26 cellular contexts compared by ENCODE assay signal in the genomic region with DNA sequence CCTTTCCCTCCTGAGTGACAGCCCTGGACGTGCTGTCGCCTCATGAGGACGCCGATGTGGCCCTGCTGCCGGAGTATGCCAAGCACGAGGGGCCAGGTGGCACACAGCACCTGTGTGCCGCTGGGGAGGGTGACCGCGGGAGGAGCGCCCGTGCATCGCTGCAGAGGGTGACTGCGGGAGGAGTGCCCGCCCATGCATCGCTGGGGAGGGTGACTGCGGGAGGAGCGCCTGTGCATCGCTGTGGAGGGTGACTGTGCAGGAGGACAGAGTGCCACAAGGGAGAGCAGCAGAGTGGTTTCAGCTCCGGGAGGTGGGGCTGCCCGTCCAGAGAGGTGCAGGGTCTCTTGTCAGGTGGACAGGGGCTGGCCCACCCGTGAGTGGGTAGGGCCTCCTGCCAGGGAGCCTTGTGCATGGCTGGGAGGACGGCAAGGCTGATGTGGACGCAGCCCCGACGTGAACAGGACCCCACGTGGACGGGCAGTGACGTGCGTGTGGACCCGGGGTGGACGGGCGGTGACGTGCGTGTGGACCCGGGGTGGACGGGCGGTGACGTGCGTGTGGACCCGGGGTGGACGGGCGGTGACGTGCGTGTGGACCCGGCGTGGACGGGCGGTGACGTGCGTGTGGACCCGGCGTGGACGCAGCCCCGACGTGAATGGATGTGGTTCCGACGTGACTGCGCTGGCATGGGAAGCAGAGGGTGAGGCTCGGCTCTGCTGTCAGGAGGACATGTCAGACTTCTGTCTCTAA. TPM values are rescaled to one million over a fixed set of nuclear protein-coding genes. Genes with fewer than 3 reads are reported as not detected.
DNase-seq lines count a peak whose midpoint lies in the region; ATAC-seq and TF ChIP-seq lines count a peak whose summit lies in the region.
"Had no signal": no experiment of that assay in that cellular context is flagged by ENCODE, and none has a peak within 500 bp of the region (broad histone marks: within the 10 kb centered on the region; RNA-seq: fewer than 3 reads in every experiment).

No MANE protein-coding gene starts in this region.

- ATAC-seq in stimulated activated naive CD8-positive, alpha-beta T cell treated with anti-CD3 and anti-CD28 coated beads, Interleukin-15, amount 100 ng/mL, for 72 hours, result peak; percentile 53
- no peak for ATAC-seq in stimulated activated naive CD8-positive, alpha-beta T cell treated with anti-CD3 and anti-CD28 coated beads, Interleukin-15, Interleukin-2, amounts not matched to agents 100 U/mL and 50 U/mL, for 24 hours
- ATAC-seq in aorta (ENCODE audit: low FRiP score) (peak; percentile 37), HG03196 (IDR thresholded peaks at IDR 0.05; ENCODE audit: unreplicated experiment) (no peak), SK-N-SH treated with all-trans-retinoic acid at 6 μM for 48 hours (no peak)
- ATAC-seq: A549 had no signal

- TF ChIP-seq CTCF in endothelial cell (IDR thresholded peaks at IDR 0.05; ENCODE audit: unreplicated experiment), result no peak
- no peak for TF ChIP-seq CTCF in osteocyte (IDR thresholded peaks at IDR 0.05)
- TF ChIP-seq CTCF in brain microvascular endothelial cell (IDR thresholded peaks at IDR 0.05; ENCODE audit: low read depth, low read length, missing control alignments), result no peak

- 96% methylated on average over 59 of the region's 59 CpGs for WGBS in aorta, 2 donors

- H3K9me3 Mint-ChIP-seq in stimulated activated naive CD8-positive, alpha-beta T cell treated with anti-CD3 and anti-CD28 coated beads, Interleukin-15, amount 100 ng/mL, for 72 hours, result peaks cover 0 to 6% of the 10 kb centered on the region in 2 donors
- H3K9me3 Mint-ChIP-seq in endothelial cell (ENCODE audit: unreplicated experiment), result no peaks in the 10 kb centered on the region
- no peaks in the 10 kb centered on the region for H3K9me3 Mint-ChIP-seq in osteocyte (ENCODE audit: unreplicated experiment)
- H3K9me3 Mint-ChIP-seq: activated CD4-positive, alpha-beta T cell treated with anti-CD3 and anti-CD28 coated beads, Interleukin-2, amount 10 ng/mL, durations not matched to agents 7 days and 5 days; T-helper 2 cell treated with Interferon-gamma antibody and Interleukin-4, amounts not matched to agents 5 μg/mL and 100 μg/mL, for 36 hours had no signal

- in situ Hi-C loops in brain microvascular endothelial cell (cut with HindIII; ENCODE audit: low pct_ligation_motif_present, low sequenced_read_pairs), result no loop called here

- H3K27me3 ChIP-seq in aorta (ENCODE audit: control insufficient read depth in 1 of 2, insufficient read depth in 2 of 2, low read length in 1 of 2) (no peaks in the 10 kb centered on the region), brain microvascular endothelial cell (replicated peaks) (no peaks in the 10 kb centered on the region)

- no peaks in the 10 kb centered on the region for H3K27me3 Mint-ChIP-seq in stimulated activated naive CD8-positive, alpha-beta T cell treated with anti-CD3 and anti-CD28 coated beads, Interleukin-15, amount 100 ng/mL, for 72 hours
- H3K27me3 Mint-ChIP-seq in endothelial cell (ENCODE audit: unreplicated experiment) (peaks cover 19% of the 10 kb centered on the region), osteocyte (ENCODE audit: unreplicated experiment) (no peaks in the 10 kb centered on the region)
- H3K27me3 Mint-ChIP-seq: activated CD4-positive, alpha-beta T cell treated with anti-CD3 and anti-CD28 coated beads, Interleukin-2, amount 10 ng/mL, durations not matched to agents 7 days and 5 days; activated naive CD4-positive, alpha-beta T cell treated with anti-CD3 and anti-CD28 coated beads, Interleukin-2, amount 10 ng/mL, durations not matched to agents 7 days and 5 days; B cell had no signal

- H3K36me3 ChIP-seq in aorta (ENCODE audit: control insufficient read depth in 1 of 2, insufficient read depth in 2 of 2, low read length in 1 of 2), result no peaks in the 10 kb centered on the region
- peaks cover 7% of the 10 kb centered on the region for H3K36me3 ChIP-seq in brain microvascular endothelial cell (replicated peaks)

- peaks cover 44% of the 10 kb centered on the region for H3K4me1 Mint-ChIP-seq in stimulated activated naive CD8-positive, alpha-beta T cell treated with anti-CD3 and anti-CD28 coated beads, Interleukin-15, amount 100 ng/mL, for 72 hours
- H3K4me1 Mint-ChIP-seq in endothelial cell (ENCODE audit: unreplicated experiment) (peaks cover 9% of the 10 kb centered on the region), osteocyte (ENCODE audit: unreplicated experiment) (peaks cover 43% of the 10 kb centered on the region)
- H3K4me1 Mint-ChIP-seq: activated naive CD4-positive, alpha-beta T cell treated with anti-CD3 and anti-CD28 coated beads, Interleukin-2, amount 10 ng/mL, durations not matched to agents 7 days and 5 days had no signal

- H3K4me3 Mint-ChIP-seq in stimulated activated naive CD8-positive, alpha-beta T cell treated with anti-CD3 and anti-CD28 coated beads, Interleukin-15, amount 100 ng/mL, for 72 hours, result no peak overlapping the region
- no peak overlapping the region for H3K4me3 Mint-ChIP-seq in endothelial cell (ENCODE audit: unreplicated experiment)
- no peak overlapping the region for H3K4me3 Mint-ChIP-seq in osteocyte (ENCODE audit: unreplicated experiment)
- H3K4me3 Mint-ChIP-seq: activated CD4-positive, alpha-beta T cell treated with anti-CD3 and anti-CD28 coated beads, Interleukin-2, amount 10 ng/mL, durations not matched to agents 7 days and 5 days; activated naive CD4-positive, alpha-beta T cell treated with anti-CD3 and anti-CD28 coated beads, Interleukin-2, amount 10 ng/mL, durations not matched to agents 7 days and 5 days; activated T-helper 1 cell treated with anti-CD3 and anti-CD28 coated beads, Interleukin-12 subunit alpha, Interleukin-12 subunit beta, Interleukin-2, Interleukin-4 antibody, amounts not matched to agents 30 ng/mL and 10 ng/mL and 1 ng/mL, durations not matched to agents 14 hours and 24 hours and 36 hours; B cell; T-helper 2 cell treated with Interferon-gamma antibody and Interleukin-4, amounts not matched to agents 5 μg/mL and 100 μg/mL, for 36 hours had no signal

- H3K4me1 ChIP-seq in aorta (ENCODE audit: control insufficient read depth in 1 of 2, insufficient read depth in 2 of 2, low read length in 2 of 2), result no peaks in the 10 kb centered on the region
- H3K4me1 ChIP-seq: A549 had no signal

- no peak for DNase-seq in stimulated activated naive CD8-positive, alpha-beta T cell treated with anti-CD3 and anti-CD28 coated beads, Interleukin-15, amount 100 ng/mL, for 72 hours
- DNase-seq in stimulated activated naive CD8-positive, alpha-beta T cell treated with anti-CD3 and anti-CD28 coated beads, Interleukin-15, Interleukin-2, amounts not matched to agents 100 U/mL and 50 U/mL, for 24 hours, result no peak
- DNase-seq in endothelial cell (ENCODE audit: low spot score), result no peak
- DNase-seq in osteocyte (ENCODE audit: extremely low spot score, unreplicated experiment), result no peak
- DNase-seq in aorta, result no peak
- DNase-seq in brain microvascular endothelial cell, result no peak
- DNase-seq: activated CD4-positive, alpha-beta T cell treated with anti-CD3 and anti-CD28 coated beads, Interleukin-2, amount 10 ng/mL, durations not matched to agents 7 days and 5 days; activated naive CD4-positive, alpha-beta T cell treated with anti-CD3 and anti-CD28 coated beads, Interleukin-2, amount 10 ng/mL, durations not matched to agents 7 days and 5 days; DMS53; foreskin fibroblast; Karpas-422; mesenchymal stem cell; MV-4-11; NCI-H1694; NCI-H2171; NCI-H526; retina; SK-N-SH had no signal

- peak overlapping the region in 1 of 2 donors; percentile 63 for H3K27ac Mint-ChIP-seq in stimulated activated naive CD8-positive, alpha-beta T cell treated with anti-CD3 and anti-CD28 coated beads, Interleukin-15, amount 100 ng/mL, for 72 hours
- H3K27ac Mint-ChIP-seq in endothelial cell (ENCODE audit: unreplicated experiment), result peak overlapping the region; percentile 52
- H3K27ac Mint-ChIP-seq in osteocyte (ENCODE audit: unreplicated experiment), result peak overlapping the region; percentile 90
- H3K27ac Mint-ChIP-seq: activated CD4-positive, alpha-beta T cell treated with anti-CD3 and anti-CD28 coated beads, Interleukin-2, amount 10 ng/mL, durations not matched to agents 7 days and 5 days; activated naive CD4-positive, alpha-beta T cell treated with anti-CD3 and anti-CD28 coated beads, Interleukin-2, amount 10 ng/mL, durations not matched to agents 7 days and 5 days; activated T-helper 1 cell treated with anti-CD3 and anti-CD28 coated beads, Interleukin-12 subunit alpha, Interleukin-12 subunit beta, Interleukin-2, Interleukin-4 antibody, amounts not matched to agents 30 ng/mL and 10 ng/mL and 1 ng/mL, durations not matched to agents 14 hours and 24 hours and 36 hours; B cell had no signal

- H3K27ac ChIP-seq in aorta (ENCODE audit: low read depth in 1 of 2, low read length in 2 of 2) (no peak overlapping the region), brain microvascular endothelial cell (no peak overlapping the region)
- H3K27ac ChIP-seq: A549 had no signal

- no peak overlapping the region for H3K4me3 ChIP-seq in aorta (ENCODE audit: low read length in 2 of 2)
- no peak overlapping the region for H3K4me3 ChIP-seq in brain microvascular endothelial cell (ENCODE audit: low read depth, low read length)
- H3K4me3 ChIP-seq: A549 had no signal

- intact Hi-C loops in aorta (cut with DNase I), result no loop called here

- peaks cover 29% of the 10 kb centered on the region for H3K36me3 Mint-ChIP-seq in endothelial cell (ENCODE audit: low read depth, unreplicated experiment)
- peaks cover 8% of the 10 kb centered on the region for H3K36me3 Mint-ChIP-seq in osteocyte (ENCODE audit: unreplicated experiment)

- no peaks in the 10 kb centered on the region for H3K9me3 ChIP-seq in aorta (ENCODE audit: control insufficient read depth, low read length)
- H3K9me3 ChIP-seq: A549, SK-N-SH had no signal

TF ChIP-seq in SK-N-SH treated with all-trans-retinoic acid at 6 μM for 48 hours, 23 proteins besides CTCF, POLR2A, EP300 and RAD21 (continues in another document):
- TF ChIP-seq ESRRG (CRISPR knock-in tag; IDR thresholded peaks at IDR 0.05) (no peak), TOX (CRISPR knock-in tag; IDR thresholded peaks at IDR 0.05; ENCODE audit: borderline replicate concordance) (no peak), ZFP3 (CRISPR knock-in tag; IDR thresholded peaks at IDR 0.05) (no peak), ZFP30 (CRISPR knock-in tag; IDR thresholded peaks at IDR 0.05) (no peak), CSDC2 (CRISPR knock-in tag; IDR thresholded peaks at IDR 0.05) (no peak), SNAI2 (CRISPR knock-in tag; IDR thresholded peaks at IDR 0.05) (no peak)

RNA-seq across cellular contexts. Expression of a gene that starts 14.7 kb away (rescaled TPM):
- total RNA-seq in endothelial cell (ENCODE audit: unreplicated experiment), result 84.5 TPM
- total RNA-seq in osteocyte, result 69.8 and 70.0 TPM in 2 replicates
- total RNA-seq in aorta, result 10 to 100 TPM; 35.7 to 59.4 TPM
- polyA plus RNA-seq in aorta, result 10 to 100 TPM; 17.7 to 38.3 TPM

RNA-seq across cellular contexts. Expression of a gene that starts 31.3 kb away (rescaled TPM):
- total RNA-seq in endothelial cell (ENCODE audit: unreplicated experiment) (19.9 TPM), osteocyte (0.31 and 0.67 TPM in 2 replicates), aorta (10 to 100 TPM; 10.8 to 20.0 TPM)
- 10 to 100 TPM in 1 of 2 donors, 1 to 10 TPM in 1; 3.0 to 22.9 TPM for polyA plus RNA-seq in aorta
- total RNA-seq: myocyte, RPMI7951 had no signal

RNA-seq across cellular contexts. Expression of a gene that starts 45.9 kb away (rescaled TPM):
- total RNA-seq in endothelial cell (ENCODE audit: unreplicated experiment) (23.2 TPM), osteocyte (32.2 and 32.3 TPM in 2 replicates), aorta (10 to 100 TPM in 1 of 2 donors, 1 to 10 TPM in 1; 5.7 to 11.5 TPM)
- polyA plus RNA-seq in aorta, result 10 to 100 TPM; 15.4 to 19.8 TPM

RNA-seq across cellular contexts. Expression of a gene that starts 46.2 kb away (rescaled TPM):
- 289 TPM for total RNA-seq in endothelial cell (ENCODE audit: unreplicated experiment)
- total RNA-seq in osteocyte, result 261 and 271 TPM in 2 replicates
- total RNA-seq in aorta, result 100 to 1,000 TPM; 152 to 162 TPM
- polyA plus RNA-seq in aorta, result 100 to 1,000 TPM; 492 to 599 TPM

Comparison
In these comparisons a context has a peak if more than half of its experiments do, and no peak if none do; other contexts are left out.
1. ATAC-seq: peak in stimulated activated naive CD8-positive, alpha-beta T cell treated with anti-CD3 and anti-CD28 coated beads, Interleukin-15, amount 100 ng/mL, for 72 hours (single experiment) and aorta (single experiment); none in stimulated activated naive CD8-positive, alpha-beta T cell treated with anti-CD3 and anti-CD28 coated beads, Interleukin-15, Interleukin-2, amounts not matched to agents 100 U/mL and 50 U/mL, for 24 hours (single experiment), HG03196 (single experiment) and SK-N-SH treated with all-trans-retinoic acid at 6 μM for 48 hours (single experiment).